In the genomic region with DNA sequence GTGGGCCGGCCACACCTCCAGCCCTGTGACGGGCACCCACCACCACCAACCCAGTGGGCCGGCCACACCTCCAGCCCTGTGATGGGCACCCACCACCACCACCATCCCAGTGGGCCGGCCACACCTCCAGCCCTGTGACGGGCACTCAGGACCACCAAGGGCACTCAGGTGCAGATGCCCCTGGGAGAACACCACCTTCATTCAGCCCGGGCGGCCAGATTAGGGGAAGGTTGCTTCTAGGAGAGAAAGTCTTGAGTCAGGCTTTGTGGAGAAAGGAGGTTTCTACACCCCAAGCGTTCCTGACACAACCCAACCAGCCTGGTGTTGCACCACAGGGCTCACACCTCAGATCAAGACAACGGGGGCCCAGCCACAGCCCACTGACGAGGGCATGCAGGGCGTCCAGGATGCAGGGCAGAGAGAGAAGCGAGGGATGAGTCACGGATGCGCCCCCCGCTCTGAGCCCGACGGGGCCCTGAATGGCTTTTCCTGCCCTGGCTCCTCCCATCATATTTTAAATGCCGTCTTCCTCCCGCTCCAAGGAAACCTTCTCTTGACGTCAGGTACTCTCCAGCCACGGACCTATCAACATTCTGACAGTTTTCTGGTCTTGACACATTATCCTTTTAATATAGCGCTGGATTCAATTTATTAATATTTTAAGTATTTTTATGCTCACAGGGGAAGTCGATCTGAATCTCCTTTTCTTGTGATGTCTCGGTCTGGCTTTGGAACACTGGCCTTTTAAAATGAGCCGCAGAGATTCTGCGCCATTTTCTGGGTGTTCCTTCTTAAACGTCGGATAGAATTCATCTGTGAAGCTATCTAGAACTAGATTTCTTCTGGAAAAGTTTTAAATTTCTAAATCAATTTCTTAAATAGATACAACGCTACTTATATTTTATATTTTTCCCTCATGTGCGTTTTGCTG, we compare ENCODE assay signal across 1 cellular context.
A peak's percentile ranks its signal among the peaks of the same experiment; 100 is the strongest.
TF ChIP-seq lines count a peak whose summit lies in the region.

No MANE protein-coding gene starts in this region.

TF ChIP-seq in K562, 482 proteins besides CTCF, POLR2A, EP300 and RAD21 (continued from another document and continues in another):
- TF ChIP-seq FOSL1 (tag; conservative IDR thresholded peaks at IDR 0.05) (peak; percentile 53; the same call in 1 of the 2 replicates), NFYB (IDR thresholded peaks at IDR 0.05; ENCODE audit: extremely low read depth, insufficient read length) (peak; percentile 89), C11orf30 (IDR thresholded peaks at IDR 0.05; ENCODE audit: low read depth) (peak; percentile 17; the same call in 1 of the 2 replicates), MCM3 (IDR thresholded peaks at IDR 0.05) (no peak), POLR2AphosphoS5 (IDR thresholded peaks at IDR 0.05; ENCODE audit: control insufficient read depth, insufficient read depth, low read depth, low read length) (0 out of 2 replicates have a peak, but pooled peaks have one; percentile 10), SMARCE1 (IDR thresholded peaks at IDR 0.05) (peak; percentile 62; the same call in 1 of the 2 replicates), ZNF431 (CRISPR knock-in tag; IDR thresholded peaks at IDR 0.05) (no peak), ZNF398 (CRISPR knock-in tag; IDR thresholded peaks at IDR 0.05) (no peak), ZNF830 (CRISPR knock-in tag; IDR thresholded peaks at IDR 0.05) (0 out of 2 replicates have a peak, but pooled peaks have one; percentile 38), MAZ (CRISPR knock-in tag; conservative IDR thresholded peaks at IDR 0.05 in 1 of 2, IDR thresholded peaks at IDR 0.05 in 1 of 2) (peak in 1 of 2 experiments; percentile 43; a peak in 1 of 4 replicates), E2F1 (CRISPR knock-in tag; IDR thresholded peaks at IDR 0.05) (no peak), ZNF140 (CRISPR knock-in tag; IDR thresholded peaks at IDR 0.05) (no peak), ETS1 (conservative IDR thresholded peaks at IDR 0.05; ENCODE audit: control insufficient read depth, low read depth, low read length) (no peak), BRD9 (IDR thresholded peaks at IDR 0.05; ENCODE audit: low read depth, partially characterized antibody) (peak; percentile 31), NRF1 (conservative IDR thresholded peaks at IDR 0.05 in 1 of 2, IDR thresholded peaks at IDR 0.05 in 1 of 2) (peak; percentile 35 to 37; a peak in 1 of 4 replicates), ATF1 (CRISPR knock-in tag; IDR thresholded peaks at IDR 0.05) (no peak), ATF1 (tag; IDR thresholded peaks at IDR 0.05) (peak; percentile 81), RBM22 (IDR thresholded peaks at IDR 0.05; ENCODE audit: low read depth, low read length, poor library complexity, severe bottlenecking) (no peak), ZNF766 (CRISPR knock-in tag; conservative IDR thresholded peaks at IDR 0.05) (0 out of 2 replicates have a peak, but pooled peaks have one; percentile 17), ZBTB40 (IDR thresholded peaks at IDR 0.05) (peak; percentile 19; the same call in 1 of the 2 replicates), ZBTB40 (CRISPR knock-in tag; IDR thresholded peaks at IDR 0.05) (no peak), SUPT5H (IDR thresholded peaks at IDR 0.05) (peak; percentile 41; the same call in 1 of the 2 replicates), GABPB2 (CRISPR knock-in tag; conservative IDR thresholded peaks at IDR 0.05) (no peak), KLF13 (tag; IDR thresholded peaks at IDR 0.05; ENCODE audit: borderline replicate concordance, low read depth) (peak; percentile 59; the same call in 1 of the 2 replicates)
- TF ChIP-seq, protein P1, sequence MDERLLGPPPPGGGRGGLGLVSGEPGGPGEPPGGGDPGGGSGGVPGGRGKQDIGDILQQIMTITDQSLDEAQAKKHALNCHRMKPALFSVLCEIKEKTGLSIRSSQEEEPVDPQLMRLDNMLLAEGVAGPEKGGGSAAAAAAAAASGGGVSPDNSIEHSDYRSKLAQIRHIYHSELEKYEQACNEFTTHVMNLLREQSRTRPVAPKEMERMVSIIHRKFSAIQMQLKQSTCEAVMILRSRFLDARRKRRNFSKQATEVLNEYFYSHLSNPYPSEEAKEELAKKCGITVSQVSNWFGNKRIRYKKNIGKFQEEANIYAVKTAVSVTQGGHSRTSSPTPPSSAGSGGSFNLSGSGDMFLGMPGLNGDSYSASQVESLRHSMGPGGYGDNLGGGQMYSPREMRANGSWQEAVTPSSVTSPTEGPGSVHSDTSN (CRISPR knock-in tag; IDR thresholded peaks at IDR 0.05; ENCODE audit: low read depth): no peak; the same call in 1 of the 2 replicates
- TF ChIP-seq, protein P1 (tag; conservative IDR thresholded peaks at IDR 0.05; ENCODE audit: low read depth): peak; percentile 85
- TF ChIP-seq, protein P2, sequence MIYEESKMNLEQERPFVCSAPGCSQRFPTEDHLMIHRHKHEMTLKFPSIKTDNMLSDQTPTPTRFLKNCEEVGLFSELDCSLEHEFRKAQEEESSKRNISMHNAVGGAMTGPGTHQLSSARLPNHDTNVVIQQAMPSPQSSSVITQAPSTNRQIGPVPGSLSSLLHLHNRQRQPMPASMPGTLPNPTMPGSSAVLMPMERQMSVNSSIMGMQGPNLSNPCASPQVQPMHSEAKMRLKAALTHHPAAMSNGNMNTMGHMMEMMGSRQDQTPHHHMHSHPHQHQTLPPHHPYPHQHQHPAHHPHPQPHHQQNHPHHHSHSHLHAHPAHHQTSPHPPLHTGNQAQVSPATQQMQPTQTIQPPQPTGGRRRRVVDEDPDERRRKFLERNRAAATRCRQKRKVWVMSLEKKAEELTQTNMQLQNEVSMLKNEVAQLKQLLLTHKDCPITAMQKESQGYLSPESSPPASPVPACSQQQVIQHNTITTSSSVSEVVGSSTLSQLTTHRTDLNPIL (CRISPR knock-in tag; IDR thresholded peaks at IDR 0.05): no peak
- TF ChIP-seq, protein P3, sequence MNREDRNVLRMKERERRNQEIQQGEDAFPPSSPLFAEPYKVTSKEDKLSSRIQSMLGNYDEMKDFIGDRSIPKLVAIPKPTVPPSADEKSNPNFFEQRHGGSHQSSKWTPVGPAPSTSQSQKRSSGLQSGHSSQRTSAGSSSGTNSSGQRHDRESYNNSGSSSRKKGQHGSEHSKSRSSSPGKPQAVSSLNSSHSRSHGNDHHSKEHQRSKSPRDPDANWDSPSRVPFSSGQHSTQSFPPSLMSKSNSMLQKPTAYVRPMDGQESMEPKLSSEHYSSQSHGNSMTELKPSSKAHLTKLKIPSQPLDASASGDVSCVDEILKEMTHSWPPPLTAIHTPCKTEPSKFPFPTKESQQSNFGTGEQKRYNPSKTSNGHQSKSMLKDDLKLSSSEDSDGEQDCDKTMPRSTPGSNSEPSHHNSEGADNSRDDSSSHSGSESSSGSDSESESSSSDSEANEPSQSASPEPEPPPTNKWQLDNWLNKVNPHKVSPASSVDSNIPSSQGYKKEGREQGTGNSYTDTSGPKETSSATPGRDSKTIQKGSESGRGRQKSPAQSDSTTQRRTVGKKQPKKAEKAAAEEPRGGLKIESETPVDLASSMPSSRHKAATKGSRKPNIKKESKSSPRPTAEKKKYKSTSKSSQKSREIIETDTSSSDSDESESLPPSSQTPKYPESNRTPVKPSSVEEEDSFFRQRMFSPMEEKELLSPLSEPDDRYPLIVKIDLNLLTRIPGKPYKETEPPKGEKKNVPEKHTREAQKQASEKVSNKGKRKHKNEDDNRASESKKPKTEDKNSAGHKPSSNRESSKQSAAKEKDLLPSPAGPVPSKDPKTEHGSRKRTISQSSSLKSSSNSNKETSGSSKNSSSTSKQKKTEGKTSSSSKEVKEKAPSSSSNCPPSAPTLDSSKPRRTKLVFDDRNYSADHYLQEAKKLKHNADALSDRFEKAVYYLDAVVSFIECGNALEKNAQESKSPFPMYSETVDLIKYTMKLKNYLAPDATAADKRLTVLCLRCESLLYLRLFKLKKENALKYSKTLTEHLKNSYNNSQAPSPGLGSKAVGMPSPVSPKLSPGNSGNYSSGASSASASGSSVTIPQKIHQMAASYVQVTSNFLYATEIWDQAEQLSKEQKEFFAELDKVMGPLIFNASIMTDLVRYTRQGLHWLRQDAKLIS (CRISPR knock-in tag; IDR thresholded peaks at IDR 0.05): 0 out of 2 replicates have a peak, but pooled peaks have one; percentile 30
